In genomic region chr5:129410488-129410887, GRCh38 we compare ENCODE assay signal across 33 cellular contexts. TPM values are rescaled to one million over a fixed set of nuclear protein-coding genes. Genes with fewer than 3 reads are reported as not detected.
DNase-seq lines count a peak whose midpoint lies in the region; ATAC-seq lines count a peak whose summit lies in the region.
"Had no signal": no experiment of that assay in that cellular context is flagged by ENCODE, and none has a peak within 500 bp of the region (broad histone marks: within the 10 kb centered on the region; RNA-seq: fewer than 3 reads in every experiment).

No MANE protein-coding gene starts in this region.

- no peaks in the 10 kb centered on the region for H3K4me1 ChIP-seq in adipocyte (ENCODE audit: control insufficient read depth, insufficient read depth, low read length)
- H3K4me1 ChIP-seq: esophagus muscularis mucosa, left lung, testis, uterus had no signal

- H3K9me3 Mint-ChIP-seq in activated CD4-positive, alpha-beta memory T cell treated with anti-CD3 and anti-CD28 coated beads, Interleukin-2, amount 10 ng/mL, durations not matched to agents 7 days and 5 days = no peaks in the 10 kb centered on the region

- CTCF ChIA-PET in activated CD4-positive, alpha-beta memory T cell treated with anti-CD3 and anti-CD28 coated beads, Interleukin-2, amount 10 ng/mL, durations not matched to agents 7 days and 5 days (lab: Charles Lee) = no interaction called here

- H3K4me3 ChIP-seq in adipocyte (ENCODE audit: low read length) = no peak overlapping the region
- H3K4me3 ChIP-seq: cardiac muscle cell, esophagus muscularis mucosa, GM23248, left lung, testis, uterus had no signal

- H3K9ac ChIP-seq in adipocyte (ENCODE audit: low read length) = no peak overlapping the region
- H3K9ac ChIP-seq: GM23248 had no signal

- DNase-seq in NCI-H187 (lab: John Stamatoyannopoulos, UW) (peak; percentile 6 to 7), NCI-H187 treated with DMSO at 0.1 percent for 48 hours (lab: John Stamatoyannopoulos, UW) (no peak), adipocyte (ENCODE audit: low read depth) (peak; percentile 17), left kidney (ENCODE audit: low read depth, low spot score) (peak; percentile 36), NCI-H2196 (lab: John Stamatoyannopoulos, UW; ENCODE audit: unreplicated experiment) (no peak)
- no peak for DNase-seq in activated CD4-positive, alpha-beta memory T cell treated with anti-CD3 and anti-CD28 coated beads, Interleukin-2, amount 10 ng/mL, durations not matched to agents 7 days and 5 days
- no peak for DNase-seq in stimulated activated CD4-positive, alpha-beta T cell treated with anti-CD3 and anti-CD28 coated beads, Interleukin-4, amount 100 ng/mL, for 24 hours
- DNase-seq: 8988T; activated CD4-positive, alpha-beta T cell treated with anti-CD3 and anti-CD28 coated beads, Interleukin-2, amount 50 U/mL, for 4 hours; activated CD8-positive, alpha-beta memory T cell treated with anti-CD3 and anti-CD28 coated beads, Interleukin-2, amount 50 U/mL, for 4 hours; aorta; Calu3; EL; GM23248; Kasumi-1; left lung; mesenchymal stem cell; naive B cell; NCI-H1436; NCI-H2171 treated with DMSO at 0.1 percent for 48 hours; NCI-H526; occipital lobe; SIG-M5; stimulated activated naive CD8-positive, alpha-beta T cell treated with anti-CD3 and anti-CD28 coated beads, Interleukin-15, Interleukin-2, amounts not matched to agents 100 U/mL and 50 U/mL, for 24 hours; T-cell; testis; uterus had no signal

- H3K27me3 Mint-ChIP-seq in activated CD4-positive, alpha-beta memory T cell treated with anti-CD3 and anti-CD28 coated beads, Interleukin-2, amount 10 ng/mL, durations not matched to agents 7 days and 5 days = no peaks in the 10 kb centered on the region
- H3K27me3 Mint-ChIP-seq: activated naive CD8-positive, alpha-beta T cell; naive B cell had no signal

- no peaks in the 10 kb centered on the region for H3K36me3 ChIP-seq in adipocyte (ENCODE audit: control insufficient read depth, insufficient read depth, low read length, severe bottlenecking)
- H3K36me3 ChIP-seq: cardiac muscle cell, esophagus muscularis mucosa, left lung, uterus had no signal

- H3K9me3 ChIP-seq in adipocyte (ENCODE audit: control insufficient read depth, low read length) = peaks cover 2% of the 10 kb centered on the region
- H3K9me3 ChIP-seq: testis, uterus had no signal

- no peaks in the 10 kb centered on the region for H3K4me1 Mint-ChIP-seq in activated CD4-positive, alpha-beta memory T cell treated with anti-CD3 and anti-CD28 coated beads, Interleukin-2, amount 10 ng/mL, durations not matched to agents 7 days and 5 days
- H3K4me1 Mint-ChIP-seq: CD14-positive monocyte, naive B cell, T-cell had no signal

- ATAC-seq in GM18873 (IDR thresholded peaks at IDR 0.05; ENCODE audit: low FRiP score, unreplicated experiment) = no peak
- ATAC-seq: left lung; Panc1; stimulated activated naive CD8-positive, alpha-beta T cell treated with anti-CD3 and anti-CD28 coated beads, Interleukin-15, Interleukin-2, amounts not matched to agents 100 U/mL and 50 U/mL, for 24 hours; T-cell had no signal

- POLR2A ChIA-PET in activated CD4-positive, alpha-beta memory T cell treated with anti-CD3 and anti-CD28 coated beads, Interleukin-2, amount 10 ng/mL, durations not matched to agents 7 days and 5 days (lab: Charles Lee) = no interaction called here

- no peaks in the 10 kb centered on the region for H3K36me3 Mint-ChIP-seq in activated CD4-positive, alpha-beta memory T cell treated with anti-CD3 and anti-CD28 coated beads, Interleukin-2, amount 10 ng/mL, durations not matched to agents 7 days and 5 days (ENCODE audit: low read depth)
- H3K36me3 Mint-ChIP-seq: activated naive CD8-positive, alpha-beta T cell; CD14-positive monocyte; naive B cell; T-cell had no signal

- no peak overlapping the region for H3K4me3 Mint-ChIP-seq in activated CD4-positive, alpha-beta memory T cell treated with anti-CD3 and anti-CD28 coated beads, Interleukin-2, amount 10 ng/mL, durations not matched to agents 7 days and 5 days
- H3K4me3 Mint-ChIP-seq: activated naive CD8-positive, alpha-beta T cell; CD14-positive monocyte; naive B cell; T-cell had no signal

- H3K27me3 ChIP-seq in adipocyte (replicated peaks; ENCODE audit: control insufficient read depth, insufficient read depth, low read length) = no peaks in the 10 kb centered on the region
- H3K27me3 ChIP-seq: cardiac muscle cell, esophagus muscularis mucosa, left lung, testis, uterus had no signal

- H3K27ac Mint-ChIP-seq in activated CD4-positive, alpha-beta memory T cell treated with anti-CD3 and anti-CD28 coated beads, Interleukin-2, amount 10 ng/mL, durations not matched to agents 7 days and 5 days = no peak overlapping the region
- H3K27ac Mint-ChIP-seq: activated naive CD8-positive, alpha-beta T cell; CD14-positive monocyte; naive B cell; T-cell had no signal

RNA-seq across cellular contexts. Expression of gene ADAMTS19, which starts 49.6 kb away (rescaled TPM):
- not detected for total RNA-seq in activated CD4-positive, alpha-beta memory T cell treated with anti-CD3 and anti-CD28 coated beads, Interleukin-2, amount 10 ng/mL, durations not matched to agents 7 days and 5 days
- total RNA-seq: Calu3, GM23248 had no signal

Comparison
In these comparisons a context has a peak if more than half of its experiments do, and no peak if none do; other contexts are left out.
1. DNase-seq: peak in NCI-H187 (2 of 2), adipocyte (single experiment) and left kidney (single experiment); none in NCI-H187 treated with DMSO at 0.1 percent for 48 hours (single experiment), activated CD4-positive, alpha-beta memory T cell treated with anti-CD3 and anti-CD28 coated beads, Interleukin-2, amount 10 ng/mL, durations not matched to agents 7 days and 5 days (single experiment), stimulated activated CD4-positive, alpha-beta T cell treated with anti-CD3 and anti-CD28 coated beads, Interleukin-4, amount 100 ng/mL, for 24 hours (single experiment) and NCI-H2196 (single experiment).